ENCODE assay signal across 1 cellular context in genomic region chr4:69115151-69115850, GRCh38.
TF ChIP-seq lines count a peak whose summit lies in the region.

No MANE protein-coding gene starts in this region.

TF ChIP-seq in HepG2, 621 proteins besides CTCF, POLR2A, EP300 and RAD21 (continued from another document):
- TF ChIP-seq ZNF687 (CRISPR knock-in tag; IDR thresholded peaks at IDR 0.05) = peak; percentile 66
- TF ChIP-seq ZNF850 (CRISPR knock-in tag; conservative IDR thresholded peaks at IDR 0.05) = peak; percentile 88; the same call in 1 of the 2 replicates
- 0 out of 2 replicates have a peak, but pooled peaks have one; percentile 42 for TF ChIP-seq NRL (CRISPR knock-in tag; IDR thresholded peaks at IDR 0.05; ENCODE audit: borderline replicate concordance)
- 0 out of 2 replicates have a peak, but pooled peaks have one; percentile 58 for TF ChIP-seq ZNF891 (CRISPR knock-in tag; IDR thresholded peaks at IDR 0.05)
- TF ChIP-seq ZNF274 (CRISPR knock-in tag; IDR thresholded peaks at IDR 0.05) = 0 out of 2 replicates have a peak, but pooled peaks have one; percentile 42
- peak; percentile 50; the same call in 1 of the 2 replicates for TF ChIP-seq ZNF839 (CRISPR knock-in tag; IDR thresholded peaks at IDR 0.05; ENCODE audit: borderline replicate concordance)
- 0 out of 2 replicates have a peak, but pooled peaks have one; percentile 35 for TF ChIP-seq ZNF280B (CRISPR knock-in tag; IDR thresholded peaks at IDR 0.05; ENCODE audit: borderline replicate concordance)
